Comparison of ENCODE assay signal across 24 cellular contexts in genomic region chrY:7878719-7879118, GRCh38.
"Had no signal": no experiment of that assay in that cellular context is flagged by ENCODE, and none has a peak within 500 bp of the region (broad histone marks: within the 10 kb centered on the region; RNA-seq: fewer than 3 reads in every experiment).

No MANE protein-coding gene starts in this region.

- H3K27me3 Mint-ChIP-seq: naive thymus-derived CD8-positive, alpha-beta T cell; progenitor cell of endocrine pancreas; stimulated activated naive B cell treated with anti-CD40 and anti-IgM and Interleukin-4, amounts not matched to agents 10 μg/mL and 1 μg/mL and 100 μg/mL, for 72 hours; stimulated activated naive CD8-positive, alpha-beta T cell treated with anti-CD3 and anti-CD28 coated beads, Interleukin-15, Interleukin-2, amounts not matched to agents 100 ng/mL and 50 ng/mL, for 24 hours; type B pancreatic cell had no signal

- H3K4me1 Mint-ChIP-seq: naive thymus-derived CD8-positive, alpha-beta T cell; nephron; neural crest cell; stimulated activated naive B cell treated with anti-CD40 and anti-IgM and Interleukin-4, amounts not matched to agents 10 μg/mL and 1 μg/mL and 100 μg/mL, for 72 hours had no signal

- ATAC-seq: left colon; left lung; lower lobe of right lung; naive thymus-derived CD8-positive, alpha-beta T cell; stimulated activated naive B cell treated with anti-CD40 and anti-IgM and Interleukin-4, amounts not matched to agents 10 μg/mL and 1 μg/mL and 100 μg/mL, for 72 hours had no signal

- H3K4me1 ChIP-seq: left lung, lower lobe of right lung, right atrium auricular region, right lobe of liver, tibial nerve, uterus had no signal

- H3K9me3 Mint-ChIP-seq: naive thymus-derived CD8-positive, alpha-beta T cell; nephron; neural crest cell; stimulated activated naive B cell treated with anti-CD40 and anti-IgM and Interleukin-4, amounts not matched to agents 10 μg/mL and 1 μg/mL and 100 μg/mL, for 72 hours; stimulated activated naive CD8-positive, alpha-beta T cell treated with anti-CD3 and anti-CD28 coated beads, Interleukin-15, Interleukin-2, amounts not matched to agents 100 ng/mL and 50 ng/mL, for 24 hours; type B pancreatic cell had no signal

- DNase-seq: hippocampal formation; left colon; left lung; lower lobe of right lung; mammary epithelial cell; mesenchymal stem cell; naive thymus-derived CD8-positive, alpha-beta T cell; occipital lobe; right lobe of liver; stimulated activated CD4-positive, alpha-beta T cell treated with anti-CD3 and anti-CD28 coated beads, Interleukin-1b, Interleukin-23, amount 100 ng/mL, for 48 hours; stimulated activated CD4-positive, alpha-beta T cell treated with anti-CD3 and anti-CD28 coated beads, Interleukin-2, amount 100 ng/mL, for 48 hours; stimulated activated CD4-positive, alpha-beta T cell treated with anti-CD3 and anti-CD28 coated beads, Interleukin-4, amount 100 ng/mL, for 4 hours; stimulated activated CD8-positive, alpha-beta memory T cell treated with anti-CD3 and anti-CD28 coated beads, Interleukin-4, amount 100 ng/mL, for 48 hours; stimulated activated naive B cell treated with anti-CD40 and anti-IgM and Interleukin-4, amounts not matched to agents 10 μg/mL and 1 μg/mL and 100 μg/mL, for 72 hours; substantia nigra; uterus had no signal

- H3K36me3 Mint-ChIP-seq: naive thymus-derived CD8-positive, alpha-beta T cell; stimulated activated naive B cell treated with anti-CD40 and anti-IgM and Interleukin-4, amounts not matched to agents 10 μg/mL and 1 μg/mL and 100 μg/mL, for 72 hours; type B pancreatic cell had no signal

- H3K9me3 ChIP-seq: left lung, lower lobe of right lung, right atrium auricular region, right lobe of liver, tibial nerve, uterus had no signal

- H3K4me2 ChIP-seq: smooth muscle cell had no signal

- H3K27ac Mint-ChIP-seq: naive thymus-derived CD8-positive, alpha-beta T cell; nephron; progenitor cell of endocrine pancreas; stimulated activated naive B cell treated with anti-CD40 and anti-IgM and Interleukin-4, amounts not matched to agents 10 μg/mL and 1 μg/mL and 100 μg/mL, for 72 hours; stimulated activated naive CD8-positive, alpha-beta T cell treated with anti-CD3 and anti-CD28 coated beads, Interleukin-15, Interleukin-2, amounts not matched to agents 100 ng/mL and 50 ng/mL, for 24 hours; type B pancreatic cell had no signal

- H3K36me3 ChIP-seq: left lung, lower lobe of right lung, right atrium auricular region, right lobe of liver, tibial nerve, uterus had no signal

- H3K4me3 ChIP-seq: left lung, lower lobe of right lung, right atrium auricular region, right lobe of liver, smooth muscle cell, tibial nerve, uterus had no signal

- H3K27ac ChIP-seq: left lung, lower lobe of right lung, right atrium auricular region, right lobe of liver, tibial nerve, uterus had no signal

- H3K4me3 Mint-ChIP-seq: naive thymus-derived CD8-positive, alpha-beta T cell; nephron; neural crest cell; stimulated activated naive B cell treated with anti-CD40 and anti-IgM and Interleukin-4, amounts not matched to agents 10 μg/mL and 1 μg/mL and 100 μg/mL, for 72 hours; stimulated activated naive CD8-positive, alpha-beta T cell treated with anti-CD3 and anti-CD28 coated beads, Interleukin-15, Interleukin-2, amounts not matched to agents 100 ng/mL and 50 ng/mL, for 24 hours; type B pancreatic cell had no signal

- H3K27me3 ChIP-seq: left lung, right atrium auricular region, right lobe of liver, tibial nerve, uterus had no signal
